ENCODE assay signal across 32 cellular contexts in the genomic region with DNA sequence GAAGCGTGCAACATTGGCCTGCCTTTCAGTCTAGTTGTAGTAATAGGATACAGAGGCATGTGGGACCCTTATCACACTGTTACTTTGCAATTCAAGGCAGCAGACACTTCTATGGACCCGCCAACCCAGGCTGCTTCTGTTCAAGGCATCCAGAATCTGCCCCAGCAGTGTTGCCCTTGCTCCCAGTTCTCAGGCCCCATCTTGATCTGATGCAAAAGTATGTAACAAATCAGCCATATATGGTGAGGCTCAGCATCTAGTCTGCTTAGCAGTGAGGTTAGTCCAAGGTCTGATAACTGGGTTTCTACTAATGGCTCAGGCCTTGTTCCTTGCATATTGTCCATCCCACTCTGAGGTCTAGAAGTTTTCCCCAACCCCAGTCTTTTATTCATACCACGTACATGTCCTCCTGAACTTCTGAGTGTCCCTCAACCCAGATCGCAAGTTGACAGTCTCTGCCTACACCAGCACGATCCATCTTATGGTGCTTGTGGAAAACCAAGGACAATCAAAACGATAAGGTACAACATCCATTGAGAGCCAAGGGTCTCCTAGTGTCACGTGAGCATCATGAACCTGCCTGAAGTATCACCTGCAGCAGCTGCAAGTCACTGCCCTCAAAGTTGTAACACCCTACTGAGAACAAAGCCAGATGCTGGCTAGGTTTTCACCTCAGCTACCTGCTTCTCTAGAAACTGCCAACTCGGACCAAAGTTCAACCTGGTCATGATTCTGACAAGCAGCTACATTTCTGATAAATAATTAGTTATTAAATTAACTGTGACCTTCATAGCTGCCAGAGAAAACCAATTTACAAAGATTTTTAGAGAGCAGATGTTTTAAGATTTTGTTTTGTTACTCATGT. TPM values are rescaled to one million over a fixed set of nuclear protein-coding genes. Genes with fewer than 3 reads are reported as not detected.
A peak's percentile ranks its signal among the peaks of the same experiment; 100 is the strongest.
DNase-seq lines count a peak whose midpoint lies in the region; ATAC-seq and TF ChIP-seq lines count a peak whose summit lies in the region.
"Had no signal": no experiment of that assay in that cellular context is flagged by ENCODE, and none has a peak within 500 bp of the region (broad histone marks: within the 10 kb centered on the region; RNA-seq: fewer than 3 reads in every experiment).

No MANE protein-coding gene starts in this region.

- DNase-seq in activated naive CD4-positive, alpha-beta T cell treated with anti-CD3 and anti-CD28 coated beads, Interleukin-2, amount 10 ng/mL, durations not matched to agents 7 days and 5 days: no peak
- DNase-seq in activated naive CD4-positive, alpha-beta T cell treated with anti-CD3 and anti-CD28 coated beads for 36 hours: no peak
- DNase-seq in T-helper 17 cell: no peak
- DNase-seq in left lobe of liver (ENCODE audit: low spot score): no peak
- DNase-seq in stomach: peak; percentile 49
- no peak for DNase-seq in effector memory CD8-positive, alpha-beta T cell
- DNase-seq: AML-193; CD4-positive, alpha-beta T cell; COR-L47; DMS79; EL; GDM1; GOT3; HCEC 1CT; KBM-7; NCI-H2029; NCI-H510A; NCI-H69; PC-9; SJCRH30 had no signal

- H3K4me3 Mint-ChIP-seq in activated naive CD4-positive, alpha-beta T cell treated with anti-CD3 and anti-CD28 coated beads, Interleukin-2, amount 10 ng/mL, durations not matched to agents 7 days and 5 days: no peak overlapping the region
- H3K4me3 Mint-ChIP-seq in activated naive CD4-positive, alpha-beta T cell treated with anti-CD3 and anti-CD28 coated beads for 36 hours: no peak overlapping the region
- no peak overlapping the region for H3K4me3 Mint-ChIP-seq in T-helper 17 cell
- no peak overlapping the region for H3K4me3 Mint-ChIP-seq in effector memory CD8-positive, alpha-beta T cell
- H3K4me3 Mint-ChIP-seq: CD4-positive, alpha-beta T cell had no signal

- H3K27ac Mint-ChIP-seq in activated naive CD4-positive, alpha-beta T cell treated with anti-CD3 and anti-CD28 coated beads, Interleukin-2, amount 10 ng/mL, durations not matched to agents 7 days and 5 days: peak overlapping the region; percentile 59
- H3K27ac Mint-ChIP-seq in activated naive CD4-positive, alpha-beta T cell treated with anti-CD3 and anti-CD28 coated beads for 36 hours: no peak overlapping the region
- peak overlapping the region; percentile 43 for H3K27ac Mint-ChIP-seq in T-helper 17 cell
- H3K27ac Mint-ChIP-seq in effector memory CD8-positive, alpha-beta T cell: no peak overlapping the region
- H3K27ac Mint-ChIP-seq: CD4-positive, alpha-beta T cell had no signal

- 51 to 68% (median 61%) methylated on average over 7 to 8 of the region's 8 CpGs for WGBS in stomach, 5 donors

- CTCF ChIA-PET in activated naive CD4-positive, alpha-beta T cell treated with anti-CD3 and anti-CD28 coated beads, Interleukin-2, amount 10 ng/mL, durations not matched to agents 7 days and 5 days (lab: Charles Lee): interaction anchor here (0.7 kb wide), 2 partner anchors 23 to 912 kb away, joined by 3 read pairs; no protein-coding TSS in a partner anchor
- CTCF ChIA-PET in activated naive CD4-positive, alpha-beta T cell treated with anti-CD3 and anti-CD28 coated beads for 36 hours (lab: Charles Lee): no interaction called here

- H3K9me3 ChIP-seq in T-helper 17 cell (ENCODE audit: control insufficient read depth, low read length, poor library complexity, severe bottlenecking) (no peaks in the 10 kb centered on the region), stomach (no peaks in the 10 kb centered on the region)
- H3K9me3 ChIP-seq: SJCRH30 had no signal

- intact Hi-C loops in activated naive CD4-positive, alpha-beta T cell treated with anti-CD3 and anti-CD28 coated beads for 36 hours (cut with micrococcal nuclease): no loop called here
- intact Hi-C loops in stomach (cut with DNase I; ENCODE audit: low total_unique reads): no loop called here

- no peaks in the 10 kb centered on the region for H3K4me1 Mint-ChIP-seq in activated naive CD4-positive, alpha-beta T cell treated with anti-CD3 and anti-CD28 coated beads, Interleukin-2, amount 10 ng/mL, durations not matched to agents 7 days and 5 days
- H3K4me1 Mint-ChIP-seq in activated naive CD4-positive, alpha-beta T cell treated with anti-CD3 and anti-CD28 coated beads for 36 hours (ENCODE audit: low read depth): peaks cover 24% of the 10 kb centered on the region
- peaks cover 5% of the 10 kb centered on the region for H3K4me1 Mint-ChIP-seq in T-helper 17 cell
- H3K4me1 Mint-ChIP-seq in effector memory CD8-positive, alpha-beta T cell (ENCODE audit: low read depth in 2 of 2): no peaks in the 10 kb centered on the region

- no peaks in the 10 kb centered on the region for H3K36me3 Mint-ChIP-seq in activated naive CD4-positive, alpha-beta T cell treated with anti-CD3 and anti-CD28 coated beads, Interleukin-2, amount 10 ng/mL, durations not matched to agents 7 days and 5 days
- H3K36me3 Mint-ChIP-seq in activated naive CD4-positive, alpha-beta T cell treated with anti-CD3 and anti-CD28 coated beads for 36 hours (ENCODE audit: low read depth): no peaks in the 10 kb centered on the region
- no peaks in the 10 kb centered on the region for H3K36me3 Mint-ChIP-seq in T-helper 17 cell (ENCODE audit: low read depth)
- H3K36me3 Mint-ChIP-seq in effector memory CD8-positive, alpha-beta T cell (ENCODE audit: insufficient read depth): no peaks in the 10 kb centered on the region

- no peak for TF ChIP-seq POLR2A in stomach (IDR thresholded peaks at IDR 0.05)

- H3K4me1 ChIP-seq in stomach: peaks cover 0 to 15% (median 4%) of the 10 kb centered on the region in 4 donors
- H3K4me1 ChIP-seq: SJCRH30 had no signal

- no peak for ATAC-seq in T-helper 17 cell
- ATAC-seq in left lobe of liver: peak; percentile 77
- no peak for ATAC-seq in HG02870 (IDR thresholded peaks at IDR 0.05; ENCODE audit: unreplicated experiment)
- ATAC-seq in HG02763 (IDR thresholded peaks at IDR 0.05; ENCODE audit: unreplicated experiment): no peak
- ATAC-seq in effector memory CD8-positive, alpha-beta T cell (replicated peaks): no peak
- ATAC-seq: GM12878, Right ventricle myocardium inferior, SK-N-SH treated with all-trans-retinoic acid at 6 μM for 48 hours had no signal

- peak overlapping the region in 4 of 5 donors; percentile 11 to 72 (median 64) for H3K27ac ChIP-seq in stomach
- H3K27ac ChIP-seq: BLaER1 treated with 17β-estradiol and CSF1 and Interleukin-3, amounts not matched to agents 10 nM and 100 nM; PC-9; SJCRH30 had no signal

- no peaks in the 10 kb centered on the region for H3K27me3 ChIP-seq in stomach
- H3K27me3 ChIP-seq: BLaER1 treated with 17β-estradiol and CSF1 and Interleukin-3, amounts not matched to agents 10 nM and 100 nM; SJCRH30 had no signal

- no peak for TF ChIP-seq EP300 in stomach (IDR thresholded peaks at IDR 0.05)

- H3K27me3 Mint-ChIP-seq in activated naive CD4-positive, alpha-beta T cell treated with anti-CD3 and anti-CD28 coated beads, Interleukin-2, amount 10 ng/mL, durations not matched to agents 7 days and 5 days: peaks cover 4% of the 10 kb centered on the region
- H3K27me3 Mint-ChIP-seq in activated naive CD4-positive, alpha-beta T cell treated with anti-CD3 and anti-CD28 coated beads for 36 hours (ENCODE audit: low read depth): no peaks in the 10 kb centered on the region
- peaks cover 11% of the 10 kb centered on the region for H3K27me3 Mint-ChIP-seq in T-helper 17 cell
- H3K27me3 Mint-ChIP-seq in effector memory CD8-positive, alpha-beta T cell: peaks cover 27% of the 10 kb centered on the region in 2 donors
- H3K27me3 Mint-ChIP-seq: CD4-positive, alpha-beta T cell had no signal

- no peak for TF ChIP-seq CTCF in stomach (IDR thresholded peaks at IDR 0.05)

- no peak overlapping the region for H3K4me3 ChIP-seq in stomach
- H3K4me3 ChIP-seq: BLaER1 treated with 17β-estradiol and CSF1 and Interleukin-3, amounts not matched to agents 10 nM and 100 nM; GM12878; PC-9; SJCRH30 had no signal

- H3K9me3 Mint-ChIP-seq in activated naive CD4-positive, alpha-beta T cell treated with anti-CD3 and anti-CD28 coated beads, Interleukin-2, amount 10 ng/mL, durations not matched to agents 7 days and 5 days: no peaks in the 10 kb centered on the region
- no peaks in the 10 kb centered on the region for H3K9me3 Mint-ChIP-seq in activated naive CD4-positive, alpha-beta T cell treated with anti-CD3 and anti-CD28 coated beads for 36 hours
- no peaks in the 10 kb centered on the region for H3K9me3 Mint-ChIP-seq in effector memory CD8-positive, alpha-beta T cell
- H3K9me3 Mint-ChIP-seq: CD4-positive, alpha-beta T cell had no signal

- H3K36me3 ChIP-seq in stomach: no peaks in the 10 kb centered on the region
- H3K36me3 ChIP-seq: BLaER1 treated with 17β-estradiol and CSF1 and Interleukin-3, amounts not matched to agents 10 nM and 100 nM; SJCRH30 had no signal

RNA-seq across cellular contexts. Expression of a gene that starts 17.7 kb away (rescaled TPM):
- total RNA-seq in activated naive CD4-positive, alpha-beta T cell treated with anti-CD3 and anti-CD28 coated beads for 36 hours: under 1 TPM in 1 of 2 experiments, not detected in 1; 0.20 TPM
- total RNA-seq in T-helper 17 cell: 1 to 10 TPM; 1.3 to 1.6 TPM
- total RNA-seq in left lobe of liver: 0.75 TPM
- 10 to 100 TPM in 3 of 5 donors, 1 to 10 TPM in 1, not detected in 1; 2.3 to 30.3 (median 22.3) TPM for total RNA-seq in stomach
- polyA plus RNA-seq in stomach: 10 to 100 TPM in 2 of 3 donors, 1 to 10 TPM in 1; 6.1 to 13.1 (median 11.8) TPM
- total RNA-seq: A172, GM12878, HT1080, LHCN-M2, MCF 10A, PC-9, RPMI7951, SJCRH30 had no signal
- polyA plus RNA-seq: AG04450, GM12878 had no signal

Comparison
In these comparisons a context has a peak if more than half of its experiments do, and no peak if none do; other contexts are left out.
1. H3K27ac Mint-ChIP-seq: peak in activated naive CD4-positive, alpha-beta T cell treated with anti-CD3 and anti-CD28 coated beads, Interleukin-2, amount 10 ng/mL, durations not matched to agents 7 days and 5 days (single experiment) and T-helper 17 cell (single experiment); none in activated naive CD4-positive, alpha-beta T cell treated with anti-CD3 and anti-CD28 coated beads for 36 hours (single experiment) and effector memory CD8-positive, alpha-beta T cell (0 of 2).